ENCODE assay signal across 37 cellular contexts in the genomic region with DNA sequence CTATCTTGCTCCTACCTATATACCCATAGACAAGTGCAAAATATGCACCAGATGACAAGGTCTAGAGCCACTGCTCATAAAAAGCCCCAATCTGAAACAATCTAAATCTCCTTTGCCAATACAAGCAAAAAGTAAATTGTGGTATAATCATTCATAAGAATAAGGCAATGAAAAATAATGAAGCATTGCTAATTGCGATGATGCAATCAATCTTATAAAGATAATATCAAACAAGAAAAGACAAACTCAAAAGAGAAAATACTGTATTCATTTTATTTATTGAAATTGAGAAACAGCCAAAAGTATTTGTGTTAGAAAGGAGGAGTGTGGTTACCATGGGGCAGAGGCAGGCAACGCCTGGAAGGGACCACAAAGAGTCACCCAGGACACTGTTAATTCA.
DNase-seq lines count a peak whose midpoint lies in the region; ATAC-seq, FAIRE-seq and TF ChIP-seq lines count a peak whose summit lies in the region.
"Had no signal": no experiment of that assay in that cellular context is flagged by ENCODE, and none has a peak within 500 bp of the region (broad histone marks: within the 10 kb centered on the region; RNA-seq: fewer than 3 reads in every experiment).

No MANE protein-coding gene starts in this region.

- H3K79me2 ChIP-seq in HepG2 (ENCODE audit: insufficient read depth, low read length) (no peaks in the 10 kb centered on the region), K562 (ENCODE audit: control insufficient read depth, insufficient read depth, low read length) (no peaks in the 10 kb centered on the region), H1 (ENCODE audit: control insufficient read depth in 1 of 2, insufficient read depth in 2 of 2, low read length in 2 of 2) (no peaks in the 10 kb centered on the region)

- no peak overlapping the region for H4K5ac ChIP-seq in IMR-90 (ENCODE audit: low read depth, low read length)
- H4K5ac ChIP-seq in H1 (ENCODE audit: insufficient read length, low read depth, low read length) = no peak overlapping the region

- H2AFZ ChIP-seq in HepG2 (ENCODE audit: low read length) (no peak overlapping the region), IMR-90 (replicated peaks; ENCODE audit: low read length, poor library complexity) (no peak overlapping the region), K562 (ENCODE audit: low read depth, low read length) (no peak overlapping the region), H1 (ENCODE audit: low read length) (no peak overlapping the region)

- BruUV-seq in HepG2 (replicated peaks; lab: Mats Ljungman, UMichigan) = no TSS peak
- BruUV-seq in IMR-90 (replicated peaks; lab: Mats Ljungman, UMichigan) = no TSS peak
- no TSS peak for BruUV-seq in K562 (replicated peaks; lab: Mats Ljungman, UMichigan)

- H3K9me3 ChIP-seq in HepG2 (ENCODE audit: low read length) = no peaks in the 10 kb centered on the region
- H3K9me3 ChIP-seq in right lobe of liver = no peaks in the 10 kb centered on the region
- 0 out of 2 replicates have a peak, but pooled peaks cover 2% of the 10 kb centered on the region for H3K9me3 ChIP-seq in IMR-90 (ENCODE audit: control insufficient read depth, insufficient read depth, low read length)
- H3K9me3 ChIP-seq in K562 (replicated peaks; ENCODE audit: control insufficient read depth, insufficient read depth, low read depth, low read length) = no peaks in the 10 kb centered on the region
- H3K9me3 ChIP-seq in H1 (ENCODE audit: insufficient read depth in 2 of 2, low read depth in 1 of 2, low read length in 1 of 2) = peaks cover 9 to 10% of the 10 kb centered on the region in 2 experiments; a peak in 3 of 4 replicates
- H3K9me3 ChIP-seq: A549, BE2C, Caco-2 had no signal

- H2BK15ac ChIP-seq in IMR-90 (ENCODE audit: low read depth, low read length) (no peak overlapping the region), H1 (ENCODE audit: low read length) (no peak overlapping the region)

- CTCF ChIA-PET in HepG2 (lab: Yijun Ruan, JAX; ENCODE audit: low intra/inter-chr PET ratio, low total read pairs) = no interaction called here
- CTCF ChIA-PET in IMR-90 (lab: Yijun Ruan, JAX) = no interaction called here
- CTCF ChIA-PET in K562 (lab: Yijun Ruan, JAX; ENCODE audit: low intra/inter-chr PET ratio) = no interaction called here
- CTCF ChIA-PET in H1 (lab: Charles Lee; ENCODE audit: partially characterized antibody) = no interaction called here

- H4K8ac ChIP-seq in IMR-90 (ENCODE audit: low read depth in 2 of 2, low read length in 2 of 2) (no peak overlapping the region), H1 (ENCODE audit: extremely low read depth, insufficient read depth, low read length) (no peak overlapping the region)

- in situ Hi-C loops in HepG2 (cut with HindIII; ENCODE audit: extremely low pct_ligation_motif_present, low pct_unique_long_range_greater_than_20kb) (no loop called here), IMR-90 (cut with MboI; ENCODE audit: low sequenced_read_pairs) (no loop called here), K562 (cut with MboI) (no loop called here)

- no peaks in the 10 kb centered on the region for H4K20me1 ChIP-seq in HepG2 (ENCODE audit: insufficient read depth, low read length)
- no peaks in the 10 kb centered on the region for H4K20me1 ChIP-seq in IMR-90 (ENCODE audit: insufficient read depth, low read length)
- no peaks in the 10 kb centered on the region for H4K20me1 ChIP-seq in K562 (replicated peaks; ENCODE audit: control insufficient read depth, insufficient read depth, low read length)
- no peaks in the 10 kb centered on the region for H4K20me1 ChIP-seq in H1 (replicated peaks in 1 of 2; ENCODE audit: control insufficient read depth in 1 of 2, insufficient read depth in 2 of 2, low read length in 2 of 2)
- H4K20me1 ChIP-seq: BLaER1; BLaER1 treated with 17β-estradiol and CSF1 and Interleukin-3, amounts not matched to agents 10 nM and 100 nM had no signal

- H3K18ac ChIP-seq in IMR-90 (ENCODE audit: low read depth, low read length) = no peak overlapping the region
- no peak overlapping the region for H3K18ac ChIP-seq in H1 (ENCODE audit: extremely low read depth, low read length)

- H2AK5ac ChIP-seq in IMR-90 (ENCODE audit: low read depth, low read length) = no peak overlapping the region
- no peak overlapping the region for H2AK5ac ChIP-seq in H1 (ENCODE audit: low read depth, low read length)

- POLR2A ChIA-PET in HepG2 (lab: Yijun Ruan, JAX) = no interaction called here
- POLR2A ChIA-PET in IMR-90 (lab: Charles Lee; ENCODE audit: unreplicated experiment) = no interaction called here
- POLR2A ChIA-PET in K562 (lab: Yijun Ruan, JAX) = interaction anchor here (1.0 kb wide), 1 partner anchor 38 kb away, joined by 4 read pairs; no protein-coding TSS in a partner anchor
- POLR2A ChIA-PET in H1 (lab: Charles Lee; ENCODE audit: partially characterized antibody) = no interaction called here

- H3K23ac ChIP-seq in IMR-90 (ENCODE audit: low read depth, low read length) = no peak overlapping the region
- H3K23ac ChIP-seq in H1 (ENCODE audit: insufficient read length) = no peak overlapping the region

- H3K56ac ChIP-seq in IMR-90 (ENCODE audit: extremely low read depth, insufficient read depth, low read length) (no peak overlapping the region), H1 (replicated peaks; ENCODE audit: insufficient read length, low read depth, low read length) (no peak overlapping the region)

- H3K4me1 Mint-ChIP-seq in stimulated activated memory B cell treated with anti-CD40 and anti-IgM and Interleukin-4, amounts not matched to agents 10 μg/mL and 1 μg/mL and 100 μg/mL, for 72 hours = no peaks in the 10 kb centered on the region
- H3K4me1 Mint-ChIP-seq: B cell; CD14-positive monocyte; CD4-positive, alpha-beta memory T cell; CD4-positive, CD25-positive, alpha-beta regulatory T cell; CD8-positive, alpha-beta memory T cell had no signal

- WGBS in HepG2 (ENCODE audit: low lambda C conversion rate) = 20% methylated on average over 2 of the region's 2 CpGs
- 70% methylated on average over 2 of the region's 2 CpGs for WGBS in right lobe of liver (ENCODE audit: insufficient coverage, low coverage, low lambda C conversion rate, missing lambda C conversion rate)
- WGBS in IMR-90 (ENCODE audit: extremely low coverage in 2 of 2, insufficient read length in 1 of 2), 2 experiments = no CpG with 5 or more reads among the region's 2 CpGs
- WGBS in K562 (ENCODE audit: insufficient coverage, low coverage, missing lambda C conversion rate) = 0% methylated on average over 2 of the region's 2 CpGs
- 89% methylated on average over 2 of the region's 2 CpGs; no CpG with 5 or more reads in 1 of the 2 experiments for WGBS in H1 (ENCODE audit: extremely low coverage in 1 of 2, insufficient coverage in 1 of 2, insufficient read length in 1 of 2, insufficient replicate concordance in 2 of 2, low coverage in 1 of 2, low lambda C conversion rate in 2 of 2, missing lambda C conversion rate in 1 of 2), 2 experiments

- no peaks in the 10 kb centered on the region for H3K23me2 ChIP-seq in H1 (ENCODE audit: low read depth, low read length)

- no peak overlapping the region for H3K14ac ChIP-seq in IMR-90 (replicated peaks; ENCODE audit: low read depth, low read length)
- no peak overlapping the region for H3K14ac ChIP-seq in H1 (ENCODE audit: insufficient read length)

- no peak overlapping the region for H2BK12ac ChIP-seq in H1 (ENCODE audit: low read depth, low read length)

- H3K9ac ChIP-seq in HepG2 (ENCODE audit: insufficient read depth, low read depth, low read length) (no peak overlapping the region), IMR-90 (ENCODE audit: low read depth, low read length) (no peak overlapping the region), K562 (ENCODE audit: insufficient read depth in 1 of 2, low read depth in 2 of 2, low read length in 2 of 2) (no peak overlapping the region), H1 (replicated peaks in 1 of 4; ENCODE audit: extremely low read depth in 1 of 4, low read depth in 3 of 4, low read length in 3 of 4) (no peak overlapping the region)
- H3K9ac ChIP-seq: BLaER1; BLaER1 treated with 17β-estradiol and CSF1 and Interleukin-3, amounts not matched to agents 10 nM and 100 nM had no signal

- H2BK20ac ChIP-seq in IMR-90 (ENCODE audit: low read depth, low read length) (no peak overlapping the region), H1 (ENCODE audit: low read length) (no peak overlapping the region)

- H2BK5ac ChIP-seq in IMR-90 (ENCODE audit: low read depth, low read length, poor library complexity, severe bottlenecking) (no peak overlapping the region), H1 (ENCODE audit: low read depth, low read length) (no peak overlapping the region)

- no peak for ATAC-seq in HepG2
- no peak for ATAC-seq in right lobe of liver
- no peak for ATAC-seq in IMR-90 (ENCODE audit: low read depth)
- no peak for ATAC-seq in K562
- no peak for ATAC-seq in stimulated activated memory B cell treated with anti-CD40 and anti-IgM and Interleukin-4, amounts not matched to agents 10 μg/mL and 1 μg/mL and 100 μg/mL, for 72 hours
- ATAC-seq in GM19463 (IDR thresholded peaks at IDR 0.05; ENCODE audit: unreplicated experiment) = no peak
- ATAC-seq: A549; CD8-positive, alpha-beta T cell had no signal

- no peak for DNase-seq in HepG2 (ENCODE audit: low spot score)
- DNase-seq in right lobe of liver = no peak
- no peak for DNase-seq in IMR-90
- DNase-seq in K562 (ENCODE audit: extremely low read depth in 1 of 4, low spot score in 3 of 4) = no peak
- no peak for DNase-seq in H1 (ENCODE audit: low read depth in 1 of 2, low spot score in 2 of 2)
- no peak for DNase-seq in NCI-H187 treated with DMSO at 0.1 percent for 48 hours (lab: John Stamatoyannopoulos, UW)
- DNase-seq: 8988T; ACHN; AML-193; BE2C; C1 segment of cervical spinal cord; Caco-2; Calu3; CD4-positive, alpha-beta memory T cell; CD4-positive, alpha-beta T cell; CD4-positive, CD25-positive, alpha-beta regulatory T cell; CD8-positive, alpha-beta memory T cell; CD8-positive, alpha-beta T cell; COR-L47; DMS 273 treated with DMSO at 0.1 percent for 48 hours; DMS153; DMS53; DMS79; DMS79 treated with DMSO at 0.1 percent for 48 hours; DND-41; EL had no signal

- TF ChIP-seq CTCF in HepG2 (CRISPR knock-in tag; IDR thresholded peaks at IDR 0.05) (no peak), right lobe of liver (IDR thresholded peaks at IDR 0.05) (no peak), IMR-90 (conservative IDR thresholded peaks at IDR 0.05; ENCODE audit: low read depth, low read length) (no peak), K562 (IDR thresholded peaks at IDR 0.05 in 2 of 3, conservative IDR thresholded peaks at IDR 0.05 in 1 of 3; ENCODE audit: insufficient read depth in 2 of 3, low read depth in 1 of 3, low read length in 3 of 3) (no peak), H1 (IDR thresholded peaks at IDR 0.05; ENCODE audit: control extremely low read depth in 1 of 3, insufficient read depth in 1 of 3, low read depth in 1 of 3, low read length in 3 of 3) (no peak)

- H3K36me3 Mint-ChIP-seq in stimulated activated memory B cell treated with anti-CD40 and anti-IgM and Interleukin-4, amounts not matched to agents 10 μg/mL and 1 μg/mL and 100 μg/mL, for 72 hours = no peaks in the 10 kb centered on the region
- H3K36me3 Mint-ChIP-seq: CD14-positive monocyte; CD4-positive, alpha-beta memory T cell; CD4-positive, CD25-positive, alpha-beta regulatory T cell; CD8-positive, alpha-beta T cell had no signal

- intact Hi-C loops in HepG2 (cut with micrococcal nuclease; ENCODE audit: unreplicated experiment) = no loop called here
- intact Hi-C loops in right lobe of liver (cut with DNase I) = no loop called here
- intact Hi-C loops in IMR-90 (cut with micrococcal nuclease) = no loop called here
- intact Hi-C loops in K562 (cut with micrococcal nuclease) = no loop called here

- TF ChIP-seq RAD21 in HepG2 (CRISPR knock-in tag; IDR thresholded peaks at IDR 0.05) = no peak
- no peak for TF ChIP-seq RAD21 in IMR-90 (IDR thresholded peaks at IDR 0.05; ENCODE audit: low read length)
- TF ChIP-seq RAD21 in K562 (CRISPR knock-in tag; conservative IDR thresholded peaks at IDR 0.05 in 1 of 2, IDR thresholded peaks at IDR 0.05 in 1 of 2) = no peak
- TF ChIP-seq RAD21 in H1 (IDR thresholded peaks at IDR 0.05 in 1 of 2, conservative IDR thresholded peaks at IDR 0.05 in 1 of 2; ENCODE audit: low read depth in 2 of 2, low read length in 2 of 2) = no peak

- FAIRE-seq in HepG2 (lab: Jason Lieb, UNC) (no peak), K562 (lab: Jason Lieb, UNC) (no peak), H1 (lab: Jason Lieb, UNC) (no peak)
- FAIRE-seq: A204.1, A549, D721Med had no signal

- H3K79me1 ChIP-seq in IMR-90 (ENCODE audit: low read depth in 1 of 2, low read length in 2 of 2) (no peaks in the 10 kb centered on the region), H1 (ENCODE audit: low read depth, low read length) (no peaks in the 10 kb centered on the region)

- TF ChIP-seq POLR2A in HepG2 (IDR thresholded peaks at IDR 0.05; ENCODE audit: insufficient read depth in 1 of 2, low read depth in 2 of 2, low read length in 2 of 2) (no peak), right lobe of liver (IDR thresholded peaks at IDR 0.05) (no peak), IMR-90 (IDR thresholded peaks at IDR 0.05; ENCODE audit: low read depth, low read length) (no peak), K562 (conservative IDR thresholded peaks at IDR 0.05) (no peak), H1 (IDR thresholded peaks at IDR 0.05; ENCODE audit: control extremely low read depth in 1 of 2, low read depth in 2 of 2, low read length in 2 of 2) (no peak)

- H3K36me3 ChIP-seq in HepG2 (replicated peaks in 1 of 2; ENCODE audit: control insufficient read depth in 1 of 2, insufficient read depth in 2 of 2, low read length in 2 of 2) (no peaks in the 10 kb centered on the region), right lobe of liver (no peaks in the 10 kb centered on the region), IMR-90 (ENCODE audit: control insufficient read depth, insufficient read depth, low read length) (no peaks in the 10 kb centered on the region), K562 (ENCODE audit: control insufficient read depth, insufficient read depth, low read length) (no peaks in the 10 kb centered on the region), H1 (ENCODE audit: control insufficient read depth in 2 of 4, insufficient read depth in 4 of 4, low read length in 3 of 4) (no peaks in the 10 kb centered on the region)
- H3K36me3 ChIP-seq: BE2C; BLaER1; BLaER1 treated with 17β-estradiol and CSF1 and Interleukin-3, amounts not matched to agents 10 nM and 100 nM had no signal

- H4K91ac ChIP-seq in IMR-90 (ENCODE audit: insufficient read depth, low read depth, low read length) = no peak overlapping the region
- no peak overlapping the region for H4K91ac ChIP-seq in H1 (replicated peaks; ENCODE audit: insufficient read length, low read length)

- TF ChIP-seq EP300 in HepG2 (IDR thresholded peaks at IDR 0.05; ENCODE audit: low read depth in 2 of 2, low read length in 2 of 2) (no peak), HepG2 (CRISPR knock-in tag; IDR thresholded peaks at IDR 0.05; ENCODE audit: borderline replicate concordance) (no peak), K562 (IDR thresholded peaks at IDR 0.05; ENCODE audit: low read length) (no peak), H1 (IDR thresholded peaks at IDR 0.05; ENCODE audit: borderline replicate concordance in 1 of 2, low read depth in 2 of 2, low read length in 2 of 2) (no peak)

- H3K9me1 ChIP-seq in IMR-90 (ENCODE audit: insufficient read depth, low read length) = no peaks in the 10 kb centered on the region
- no peaks in the 10 kb centered on the region for H3K9me1 ChIP-seq in K562 (ENCODE audit: control insufficient read depth, insufficient read depth, low read length)

- H3K27ac ChIP-seq in HepG2 (ENCODE audit: extremely low read length, insufficient read depth, low read length) (no peak overlapping the region), right lobe of liver (no peak overlapping the region), IMR-90 (ENCODE audit: insufficient read depth, low read length) (no peak overlapping the region), K562 (ENCODE audit: extremely low read depth, low read depth, low read length) (no peak overlapping the region), H1 (ENCODE audit: low read depth, low read length) (no peak overlapping the region)
- H3K27ac ChIP-seq: 22Rv1; A549; BLaER1; BLaER1 treated with 17β-estradiol and CSF1 and Interleukin-3, amounts not matched to agents 10 nM and 100 nM; C4-2B had no signal

- H3K4ac ChIP-seq in IMR-90 (ENCODE audit: low read depth, low read length) (no peak overlapping the region), H1 (replicated peaks; ENCODE audit: insufficient read length, low read depth, low read length) (no peak overlapping the region)

- H3K27me3 Mint-ChIP-seq in stimulated activated memory B cell treated with anti-CD40 and anti-IgM and Interleukin-4, amounts not matched to agents 10 μg/mL and 1 μg/mL and 100 μg/mL, for 72 hours = no peaks in the 10 kb centered on the region
- H3K27me3 Mint-ChIP-seq: B cell; CD4-positive, alpha-beta memory T cell; CD4-positive, CD25-positive, alpha-beta regulatory T cell had no signal

- H2BK120ac ChIP-seq in IMR-90 (ENCODE audit: low read depth, low read length) = no peak overlapping the region
- no peak overlapping the region for H2BK120ac ChIP-seq in H1 (replicated peaks; ENCODE audit: low read depth, low read length)

- H3K27me3 ChIP-seq in HepG2 (ENCODE audit: control insufficient read depth in 1 of 2, insufficient read depth in 2 of 2, low read length in 2 of 2) = no peaks in the 10 kb centered on the region; a peak in 1 of 5 replicates
- H3K27me3 ChIP-seq in right lobe of liver = no peaks in the 10 kb centered on the region
- no peaks in the 10 kb centered on the region for H3K27me3 ChIP-seq in IMR-90 (ENCODE audit: control insufficient read depth, insufficient read depth, low read length)
- H3K27me3 ChIP-seq in K562 (ENCODE audit: control insufficient read depth in 2 of 2, insufficient read depth in 2 of 2, low read length in 2 of 2) = 0 out of 5 replicates have a peak, but pooled peaks cover 0 to 5% of the 10 kb centered on the region in 2 experiments
- no peaks in the 10 kb centered on the region for H3K27me3 ChIP-seq in H1 (replicated peaks in 1 of 4; ENCODE audit: control insufficient read depth in 3 of 4, extremely low read depth in 1 of 4, insufficient read depth in 3 of 4, low read length in 3 of 4)
- H3K27me3 ChIP-seq: BE2C; BLaER1; BLaER1 treated with 17β-estradiol and CSF1 and Interleukin-3, amounts not matched to agents 10 nM and 100 nM had no signal

- dilution Hi-C loops in IMR-90 (cut with HindIII; ENCODE audit: low sequenced_read_pairs, unreplicated experiment) = no loop called here

- no peak overlapping the region for H3K4me3 ChIP-seq in HepG2 (replicated peaks in 1 of 3; ENCODE audit: insufficient read depth in 1 of 3, low read depth in 2 of 3, low read length in 3 of 3)
- H3K4me3 ChIP-seq in right lobe of liver = no peak overlapping the region
- no peak overlapping the region for H3K4me3 ChIP-seq in IMR-90 (ENCODE audit: insufficient read depth, low read depth, low read length)
- no peak overlapping the region for H3K4me3 ChIP-seq in K562
- H3K4me3 ChIP-seq in H1 (ENCODE audit: extremely low read depth in 1 of 4, insufficient read depth in 2 of 4, low read depth in 3 of 4, low read length in 4 of 4) = no peak overlapping the region
- H3K4me3 ChIP-seq: A549; BLaER1; BLaER1 treated with 17β-estradiol and CSF1 and Interleukin-3, amounts not matched to agents 10 nM and 100 nM had no signal

- no peak overlapping the region for H3K4me3 Mint-ChIP-seq in stimulated activated memory B cell treated with anti-CD40 and anti-IgM and Interleukin-4, amounts not matched to agents 10 μg/mL and 1 μg/mL and 100 μg/mL, for 72 hours
- H3K4me3 Mint-ChIP-seq: B cell; CD14-positive monocyte; CD4-positive, alpha-beta memory T cell; CD4-positive, alpha-beta T cell; CD4-positive, CD25-positive, alpha-beta regulatory T cell; CD8-positive, alpha-beta memory T cell; CD8-positive, alpha-beta T cell had no signal

- H3K4me2 ChIP-seq in HepG2 (ENCODE audit: low read depth, low read length) (no peak overlapping the region), IMR-90 (ENCODE audit: low read depth, low read length) (no peak overlapping the region), K562 (ENCODE audit: insufficient read depth, low read length) (no peak overlapping the region), H1 (ENCODE audit: insufficient read depth in 1 of 2, low read depth in 2 of 2, low read length in 2 of 2) (no peak overlapping the region)
- H3K4me2 ChIP-seq: A549; BLaER1; BLaER1 treated with 17β-estradiol and CSF1 and Interleukin-3, amounts not matched to agents 10 nM and 100 nM had no signal

- no peak overlapping the region for H3K27ac Mint-ChIP-seq in stimulated activated memory B cell treated with anti-CD40 and anti-IgM and Interleukin-4, amounts not matched to agents 10 μg/mL and 1 μg/mL and 100 μg/mL, for 72 hours
- H3K27ac Mint-ChIP-seq: B cell; CD14-positive monocyte; CD4-positive, alpha-beta memory T cell; CD4-positive, alpha-beta T cell; CD4-positive, CD25-positive, alpha-beta regulatory T cell; CD8-positive, alpha-beta memory T cell; CD8-positive, alpha-beta T cell had no signal

- no peak overlapping the region for H2AK9ac ChIP-seq in IMR-90 (replicated peaks; ENCODE audit: low read depth, low read length, poor library complexity)

- no peaks in the 10 kb centered on the region for H3K9me3 Mint-ChIP-seq in stimulated activated memory B cell treated with anti-CD40 and anti-IgM and Interleukin-4, amounts not matched to agents 10 μg/mL and 1 μg/mL and 100 μg/mL, for 72 hours
- H3K9me3 Mint-ChIP-seq: CD8-positive, alpha-beta memory T cell had no signal

- H3K4me1 ChIP-seq in HepG2 (ENCODE audit: insufficient read depth, low read length) = no peaks in the 10 kb centered on the region
- H3K4me1 ChIP-seq in right lobe of liver = no peaks in the 10 kb centered on the region
- no peaks in the 10 kb centered on the region for H3K4me1 ChIP-seq in IMR-90 (ENCODE audit: control insufficient read depth, insufficient read depth, low read length)
- no peaks in the 10 kb centered on the region; a peak in 1 of 5 replicates for H3K4me1 ChIP-seq in K562 (replicated peaks in 1 of 2; ENCODE audit: control insufficient read depth in 2 of 2, insufficient read depth in 2 of 2, low read length in 2 of 2)
- H3K4me1 ChIP-seq in H1 (replicated peaks in 1 of 4; ENCODE audit: control insufficient read depth in 3 of 4, insufficient read depth in 4 of 4, low read length in 3 of 4) = no peaks in the 10 kb centered on the region; a peak in 2 of 7 replicates
- H3K4me1 ChIP-seq: A549; BE2C; BLaER1; BLaER1 treated with 17β-estradiol and CSF1 and Interleukin-3, amounts not matched to agents 10 nM and 100 nM; Caco-2 had no signal
